8 cellular contexts compared by ENCODE assay signal in genomic region chr3:129278970-129279906, GRCh38. TPM values are rescaled to one million over a fixed set of nuclear protein-coding genes. Genes with fewer than 3 reads are reported as not detected.
DNase-seq lines count a peak whose midpoint lies in the region; ATAC-seq and TF ChIP-seq lines count a peak whose summit lies in the region.

No MANE protein-coding gene starts in this region.

- peak; percentile 3 for ATAC-seq in HG03135 (IDR thresholded peaks at IDR 0.05; ENCODE audit: unreplicated experiment)
- no peak for ATAC-seq in GM18907 (IDR thresholded peaks at IDR 0.05; ENCODE audit: unreplicated experiment)

- intact Hi-C loops in adrenal gland (cut with DNase I): no loop called here

- H4K20me1 ChIP-seq in SK-N-SH (ENCODE audit: insufficient read depth) (no peaks in the 10 kb centered on the region), hepatocyte (ENCODE audit: insufficient read depth, poor library complexity, severe bottlenecking) (peaks cover 3% of the 10 kb centered on the region)

- peak overlapping the region; percentile 79 to 84 for H3K4me3 ChIP-seq in SK-N-SH (ENCODE audit: low read depth in 2 of 2, low read length in 1 of 2)
- peak overlapping the region in 3 of 4 donors; percentile 28 to 86 (median 78) for H3K4me3 ChIP-seq in adrenal gland
- H3K4me3 ChIP-seq in hepatocyte: peak overlapping the region; percentile 87
- H3K4me3 ChIP-seq in skeletal muscle cell (ENCODE audit: low read depth, low read length): peak overlapping the region; percentile 86

- peak; percentile 43 to 60 for TF ChIP-seq POLR2A in adrenal gland (IDR thresholded peaks at IDR 0.05)

- WGBS in SK-N-SH (ENCODE audit: low lambda C conversion rate): 2% methylated on average over 43 of the region's 82 CpGs
- 2 to 5% (median 3%) methylated on average over 21 to 82 of the region's 82 CpGs for WGBS in adrenal gland, 4 donors
- WGBS in hepatocyte (ENCODE audit: low lambda C conversion rate, missing lambda C conversion rate): 1% methylated on average over 37 of the region's 82 CpGs

- peak; percentile 63 for DNase-seq in Daoy (ENCODE audit: low read depth)
- DNase-seq in SK-N-SH: peak; percentile 72
- DNase-seq in adrenal gland: peak; percentile 22 to 66 (median 38)
- peak; percentile 71 for DNase-seq in hepatocyte (ENCODE audit: low spot score)
- peak; percentile 39 for DNase-seq in skeletal muscle cell (ENCODE audit: low read depth)
- no peak for DNase-seq in SKM-1 treated with dmso at 0.1 percent for 144 hours (lab: John Stamatoyannopoulos, UW; ENCODE audit: unreplicated experiment)

- peaks cover 14 to 34% of the 10 kb centered on the region in 2 experiments for H3K36me3 ChIP-seq in SK-N-SH (replicated peaks in 1 of 2; ENCODE audit: control insufficient read depth in 1 of 2, insufficient read depth in 2 of 2, low read length in 1 of 2)
- H3K36me3 ChIP-seq in adrenal gland (replicated peaks in 1 of 2): peaks cover 0 to 36% of the 10 kb centered on the region in 2 donors
- H3K36me3 ChIP-seq in hepatocyte (replicated peaks; ENCODE audit: insufficient read depth, low read depth): no peaks in the 10 kb centered on the region

- H3K27ac ChIP-seq in SK-N-SH (ENCODE audit: low read depth in 2 of 2, low read length in 1 of 2) (peak overlapping the region; percentile 77 to 87), adrenal gland (peak overlapping the region; percentile 60 to 96 (median 91)), hepatocyte (peak overlapping the region; percentile 91)

- H3K27me3 ChIP-seq in SK-N-SH (ENCODE audit: insufficient read depth): no peaks in the 10 kb centered on the region
- no peaks in the 10 kb centered on the region for H3K27me3 ChIP-seq in adrenal gland
- H3K27me3 ChIP-seq in hepatocyte: no peaks in the 10 kb centered on the region

- no peaks in the 10 kb centered on the region for H3K9me2 ChIP-seq in SK-N-SH
- H3K9me2 ChIP-seq in hepatocyte (replicated peaks; ENCODE audit: insufficient read depth): no peaks in the 10 kb centered on the region

- H2AFZ ChIP-seq in SK-N-SH (ENCODE audit: low read depth) (peak overlapping the region; percentile 85), hepatocyte (peak overlapping the region; percentile 72)

- peak overlapping the region; percentile 88 for H3K4me2 ChIP-seq in SK-N-SH
- H3K4me2 ChIP-seq in hepatocyte: peak overlapping the region; percentile 85

- peaks cover 32% of the 10 kb centered on the region for H3F3A ChIP-seq in SK-N-SH (replicated peaks; ENCODE audit: insufficient read depth)

- H3K4me1 ChIP-seq in SK-N-SH (ENCODE audit: control insufficient read depth in 1 of 2, insufficient read depth in 2 of 2, low read depth in 1 of 2, low read length in 1 of 2) (peaks cover 11 to 14% of the 10 kb centered on the region in 2 experiments; a peak in 2 of 4 replicates), adrenal gland (replicated peaks in 1 of 2) (peaks cover 5 to 37% of the 10 kb centered on the region in 2 donors), hepatocyte (ENCODE audit: insufficient read depth) (peaks cover 15% of the 10 kb centered on the region)

- no peak for TF ChIP-seq RAD21 in SK-N-SH (IDR thresholded peaks at IDR 0.05; ENCODE audit: low read length)

- peak overlapping the region; percentile 83 for H3K9ac ChIP-seq in SK-N-SH

- CTCF ChIA-PET in SK-N-SH (lab: Yijun Ruan, JAX): interaction anchor here (0.8 to 2.6 kb wide), 6 partner anchors 10 to 37 kb away, joined by 3 to 9 read pairs (median 3); a partner anchor contains a TSS

- H3K9me3 ChIP-seq in SK-N-SH: no peaks in the 10 kb centered on the region; the same call in 1 of the 2 replicates
- no peaks in the 10 kb centered on the region for H3K9me3 ChIP-seq in adrenal gland (replicated peaks in 1 of 3)
- H3K9me3 ChIP-seq in hepatocyte (ENCODE audit: low read depth): no peaks in the 10 kb centered on the region

- no peak for TF ChIP-seq EP300 in SK-N-SH (IDR thresholded peaks at IDR 0.05; ENCODE audit: borderline replicate concordance in 1 of 2, low read depth in 1 of 2, low read length in 1 of 2)

- POLR2A ChIA-PET in SK-N-SH (lab: Yijun Ruan, JAX): interaction anchor here (0.7 to 2.5 kb wide), 3 partner anchors 36 to 96 kb away, joined by 3 to 25 read pairs (median 4); partner anchors contain the start of gene CNBP

- H3K79me2 ChIP-seq in SK-N-SH (ENCODE audit: insufficient read depth) (peaks cover 36% of the 10 kb centered on the region), hepatocyte (peaks cover 28% of the 10 kb centered on the region)

- TF ChIP-seq CTCF in SK-N-SH (IDR thresholded peaks at IDR 0.05) (no peak), adrenal gland (IDR thresholded peaks at IDR 0.05) (no peak), hepatocyte (IDR thresholded peaks at IDR 0.05; ENCODE audit: poor library complexity) (no peak)

TF ChIP-seq in SK-N-SH, 30 proteins besides CTCF, POLR2A, EP300 and RAD21:
- TF ChIP-seq CHD2 (IDR thresholded peaks at IDR 0.05; ENCODE audit: low read length, partially characterized antibody) (peak; percentile 88), GABPA (IDR thresholded peaks at IDR 0.05; ENCODE audit: low read depth) (no peak), PBX3 (IDR thresholded peaks at IDR 0.05) (peak; percentile 54), NFIC (IDR thresholded peaks at IDR 0.05; ENCODE audit: borderline replicate concordance) (no peak), EZH2phosphoT487 (IDR thresholded peaks at IDR 0.05; ENCODE audit: borderline replicate concordance, low read depth) (no peak), SIN3A (IDR thresholded peaks at IDR 0.05; ENCODE audit: borderline replicate concordance, low read depth, low read length) (peak; percentile 75; the same call in 1 of the 2 replicates), ZBTB33 (IDR thresholded peaks at IDR 0.05; ENCODE audit: borderline replicate concordance, low read depth) (peak; percentile 65; the same call in 1 of the 2 replicates), USF1 (IDR thresholded peaks at IDR 0.05; ENCODE audit: borderline replicate concordance, low read depth) (no peak), ELF1 (IDR thresholded peaks at IDR 0.05) (no peak), RFX5 (IDR thresholded peaks at IDR 0.05; ENCODE audit: low read length) (no peak), RCOR1 (IDR thresholded peaks at IDR 0.05; ENCODE audit: low read length) (0 out of 2 replicates have a peak, but pooled peaks have one; percentile 21), FOXJ3 (CRISPR knock-in tag; IDR thresholded peaks at IDR 0.05) (no peak), NRF1 (IDR thresholded peaks at IDR 0.05; ENCODE audit: low read depth, low read length) (no peak)

RNA-seq across cellular contexts. Expression of gene HMCES, which starts 0.6 kb away (rescaled TPM):
- 30.0 and 35.8 TPM in 2 replicates for total RNA-seq in Daoy (2014; rRNA removed; shearing (Covaris generic))
- polyA plus RNA-seq in SK-N-SH (2012; rRNA removed) (29.0 and 32.4 TPM in 2 replicates), adrenal gland (10 to 100 TPM; 16.0 to 29.4 (median 19.9) TPM), hepatocyte (30.0 and 34.3 TPM in 2 replicates)
- polyA plus RNA-seq in SK-N-SH (2012; cell fraction: cytosol; rRNA removed): 33.5 and 34.7 TPM in 2 replicates
- polyA plus RNA-seq in SK-N-SH (2012; cell fraction: nucleus; rRNA removed): 22.5 and 25.0 TPM in 2 replicates
- total RNA-seq in adrenal gland (10 to 100 TPM; 17.3 to 39.7 (median 25.8) TPM), hepatocyte (16.8 and 20.1 TPM in 2 replicates)

RNA-seq across cellular contexts. Expression of gene COPG1, which starts 29.8 kb away (rescaled TPM):
- total RNA-seq in Daoy (2014; rRNA removed; shearing (Covaris generic)): 215 and 218 TPM in 2 replicates
- polyA plus RNA-seq in SK-N-SH (2012; rRNA removed): 111 and 114 TPM in 2 replicates
- 96.5 and 100 TPM in 2 replicates for polyA plus RNA-seq in SK-N-SH (2012; cell fraction: cytosol; rRNA removed)
- 112 and 138 TPM in 2 replicates for polyA plus RNA-seq in SK-N-SH (2012; cell fraction: nucleus; rRNA removed)
- total RNA-seq in adrenal gland: 100 to 1,000 TPM; 105 to 318 (median 162) TPM
- 100 to 1,000 TPM in 2 of 3 donors, 10 to 100 TPM in 1; 84.9 to 182 (median 160) TPM for polyA plus RNA-seq in adrenal gland
- 167 and 169 TPM in 2 replicates for total RNA-seq in hepatocyte
- polyA plus RNA-seq in hepatocyte: 176 and 185 TPM in 2 replicates
